In the genomic region with DNA sequence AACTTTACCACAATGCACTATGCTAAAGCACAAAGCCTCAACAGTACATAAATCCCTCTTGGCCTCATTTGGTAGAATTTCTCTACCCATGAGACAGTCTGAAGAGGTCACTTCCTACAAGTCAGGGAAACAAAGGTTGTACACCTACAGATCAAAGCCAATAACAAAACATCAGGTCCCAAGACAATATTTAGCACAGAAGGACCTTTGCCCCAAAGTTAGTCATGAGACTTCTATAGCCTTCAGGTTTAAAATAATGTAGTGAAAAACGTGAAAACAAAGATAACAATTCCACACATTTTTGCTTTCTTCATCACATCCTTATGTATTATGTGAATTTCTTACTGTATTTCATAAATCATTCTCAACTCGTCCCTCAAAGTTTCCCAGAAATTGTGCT, we compare ENCODE assay signal across 15 cellular contexts. TPM values are rescaled to one million over a fixed set of nuclear protein-coding genes. Genes with fewer than 3 reads are reported as not detected.
DNase-seq lines count a peak whose midpoint lies in the region; ATAC-seq and TF ChIP-seq lines count a peak whose summit lies in the region.
"Had no signal": no experiment of that assay in that cellular context is flagged by ENCODE, and none has a peak within 500 bp of the region (broad histone marks: within the 10 kb centered on the region; RNA-seq: fewer than 3 reads in every experiment).

No MANE protein-coding gene starts in this region.

- H3K4me3 ChIP-seq in GM23248 (no peak overlapping the region), smooth muscle cell (no peak overlapping the region)
- H3K4me3 ChIP-seq: heart left ventricle, Peyer's patch had no signal

- DNase-seq in GM23248 (peak; percentile 40), SW 1271 (lab: John Stamatoyannopoulos, UW) (peak; percentile 34 to 39), hepatic stellate cell (ENCODE audit: low spot score) (peak; percentile 26), smooth muscle cell (lab: John Stamatoyannopoulos, UW; ENCODE audit: unreplicated experiment) (no peak), ACHN (no peak), OCI-M2 (lab: John Stamatoyannopoulos, UW; ENCODE audit: unreplicated experiment) (no peak)
- DNase-seq: activated naive CD4-positive, alpha-beta T cell; CD8-positive, alpha-beta memory T cell; central memory CD4-positive, alpha-beta T cell; heart left ventricle; MV-4-11; NCI-H2107; Peyer's patch had no signal

- in situ Hi-C loops in GM23248 (cut with MboI): no loop called here
- in situ Hi-C loops in ACHN (cut with HindIII; ENCODE audit: low pct_ligation_motif_present, low pct_unique_long_range_greater_than_20kb, low sequenced_read_pairs): no loop called here

- H3K9me2 ChIP-seq in GM23248 (ENCODE audit: insufficient read depth): no peaks in the 10 kb centered on the region

- H3K9ac ChIP-seq in GM23248 (no peak overlapping the region), smooth muscle cell (ENCODE audit: low read depth) (no peak overlapping the region)

- peak overlapping the region; percentile 44 for H3K27ac ChIP-seq in GM23248
- peak overlapping the region; percentile 29 for H3K27ac ChIP-seq in smooth muscle cell (ENCODE audit: low read depth)
- H3K27ac ChIP-seq: heart left ventricle, Peyer's patch had no signal

- H4K20me1 ChIP-seq in GM23248 (ENCODE audit: insufficient read depth) (peaks cover 42% of the 10 kb centered on the region; the same call in 1 of the 2 replicates), smooth muscle cell (ENCODE audit: low read depth) (peaks cover 100% of the 10 kb centered on the region)

- H3K27me3 ChIP-seq in GM23248 (replicated peaks; ENCODE audit: insufficient read depth) (no peaks in the 10 kb centered on the region), smooth muscle cell (ENCODE audit: low read depth) (no peaks in the 10 kb centered on the region)
- H3K27me3 ChIP-seq: heart left ventricle, Peyer's patch had no signal

- H3K4me1 ChIP-seq in GM23248 (ENCODE audit: insufficient read depth): peaks cover 18% of the 10 kb centered on the region
- H3K4me1 ChIP-seq in smooth muscle cell (ENCODE audit: low read depth): no peaks in the 10 kb centered on the region
- H3K4me1 ChIP-seq: Peyer's patch had no signal

- H3K36me3 ChIP-seq in GM23248 (ENCODE audit: low read depth) (no peaks in the 10 kb centered on the region), smooth muscle cell (ENCODE audit: low read depth) (no peaks in the 10 kb centered on the region)

- peak overlapping the region; percentile 12 for H3K4me2 ChIP-seq in GM23248 (ENCODE audit: unreplicated experiment)
- H3K4me2 ChIP-seq in smooth muscle cell: no peak overlapping the region

- H3K79me2 ChIP-seq in GM23248 (ENCODE audit: insufficient read depth) (peaks cover 100% of the 10 kb centered on the region), smooth muscle cell (ENCODE audit: low read depth) (peaks cover 100% of the 10 kb centered on the region)

- WGBS in GM23248 (ENCODE audit: low coverage in 1 of 2, low lambda C conversion rate in 2 of 2, missing lambda C conversion rate in 2 of 2), 2 experiments: 6 to 7% methylated on average over 2 of the region's 2 CpGs
- WGBS in smooth muscle cell (ENCODE audit: low lambda C conversion rate): 51% methylated on average over 2 of the region's 2 CpGs

- H3F3A ChIP-seq in GM23248 (ENCODE audit: insufficient read depth) (peaks cover 30% of the 10 kb centered on the region), smooth muscle cell (ENCODE audit: low read depth) (peaks cover 16% of the 10 kb centered on the region)

- TF ChIP-seq CTCF in smooth muscle cell (IDR thresholded peaks at IDR 0.05; ENCODE audit: borderline replicate concordance, insufficient read depth, poor library complexity, severe bottlenecking): no peak

- ATAC-seq in HG03108 (IDR thresholded peaks at IDR 0.05; ENCODE audit: unreplicated experiment): no peak
- ATAC-seq: activated CD4-positive, CD25-positive, alpha-beta regulatory T cell treated with anti-CD3 and anti-CD28 coated beads, Interleukin-2, amount 50 U/mL, for 24 hours; heart left ventricle had no signal

- no peaks in the 10 kb centered on the region for H3K9me3 ChIP-seq in GM23248 (ENCODE audit: low read depth)
- H3K9me3 ChIP-seq in smooth muscle cell (replicated peaks; ENCODE audit: low read depth): no peaks in the 10 kb centered on the region
- H3K9me3 ChIP-seq: heart left ventricle, Peyer's patch had no signal

- H2AFZ ChIP-seq in GM23248 (no peak overlapping the region), smooth muscle cell (ENCODE audit: low read depth) (no peak overlapping the region)

RNA-seq across cellular contexts. Expression of gene AFF4, which starts 15.8 kb away (rescaled TPM):
- total RNA-seq in GM23248 (2014; rRNA removed; shearing (Covaris generic)): 47.3 and 51.9 TPM in 2 replicates
- 38.3 and 41.7 TPM in 2 replicates for polyA plus RNA-seq in GM23248 (2016; fragmentation: Nextera tagmentation; extraction: Ambion mirVana)
- 137 TPM in 2 replicates for total RNA-seq in smooth muscle cell
- polyA plus RNA-seq in smooth muscle cell: 27.8 and 43.4 TPM in 2 replicates

Comparison
In these comparisons a context has a peak if more than half of its experiments do, and no peak if none do; other contexts are left out.
1. DNase-seq: peak in GM23248 (single experiment), SW 1271 (2 of 2) and hepatic stellate cell (single experiment); none in smooth muscle cell (single experiment), ACHN (single experiment) and OCI-M2 (single experiment).